In genomic region chr12:6532927-6533652, GRCh38 we compare ENCODE assay signal across 8 cellular contexts. TPM values are rescaled to one million over a fixed set of nuclear protein-coding genes. Genes with fewer than 3 reads are reported as not detected.
DNase-seq lines count a peak whose midpoint lies in the region; TF ChIP-seq lines count a peak whose summit lies in the region.

No MANE protein-coding gene starts in this region.

- H3K4me1 ChIP-seq in HAP-1: peaks cover 26% of the 10 kb centered on the region
- peaks cover 3% of the 10 kb centered on the region for H3K4me1 ChIP-seq in endodermal cell (ENCODE audit: control insufficient read depth, insufficient read depth, low read length)

- peak overlapping the region; percentile 94 for H3K27ac Mint-ChIP-seq in endodermal cell
- H3K27ac Mint-ChIP-seq in stimulated activated naive CD8-positive, alpha-beta T cell treated with anti-CD3 and anti-CD28 coated beads, Interleukin-15, Interleukin-2, amounts not matched to agents 100 ng/mL and 50 ng/mL, for 24 hours: peak overlapping the region; percentile 100

- DNase-seq in NCI-H1436 (lab: John Stamatoyannopoulos, UW) (peak; percentile 63), NCI-H1436 treated with DMSO at 0.1 percent for 48 hours (lab: John Stamatoyannopoulos, UW) (no peak), HAP-1 (ENCODE audit: low spot score in 2 of 2) (peak; percentile 79 to 89), NCI-H1105 (lab: John Stamatoyannopoulos, UW) (peak; percentile 73), WERI-Rb-1 (peak; percentile 75), endodermal cell (peak; percentile 94), lung microvascular endothelial cell (ENCODE audit: low read depth in 2 of 2) (peak; percentile 54 to 71)

- peak overlapping the region; percentile 96 for H3K4me3 Mint-ChIP-seq in endodermal cell
- peak overlapping the region; percentile 99 for H3K4me3 Mint-ChIP-seq in stimulated activated naive CD8-positive, alpha-beta T cell treated with anti-CD3 and anti-CD28 coated beads, Interleukin-15, Interleukin-2, amounts not matched to agents 100 ng/mL and 50 ng/mL, for 24 hours

- H3K27me3 Mint-ChIP-seq in endodermal cell (ENCODE audit: insufficient read depth): no peaks in the 10 kb centered on the region
- no peaks in the 10 kb centered on the region for H3K27me3 Mint-ChIP-seq in stimulated activated naive CD8-positive, alpha-beta T cell treated with anti-CD3 and anti-CD28 coated beads, Interleukin-15, Interleukin-2, amounts not matched to agents 100 ng/mL and 50 ng/mL, for 24 hours

- H3K27ac ChIP-seq in WERI-Rb-1: peak overlapping the region; percentile 100
- H3K27ac ChIP-seq in endodermal cell (ENCODE audit: low read depth, low read length): peak overlapping the region; percentile 92

- H3K27me3 ChIP-seq in HAP-1 (ENCODE audit: low read depth): no peaks in the 10 kb centered on the region
- H3K27me3 ChIP-seq in WERI-Rb-1 (ENCODE audit: insufficient read depth, low read depth, severe bottlenecking): no peaks in the 10 kb centered on the region
- H3K27me3 ChIP-seq in endodermal cell (ENCODE audit: control insufficient read depth, insufficient read depth, low read length, poor library complexity, severe bottlenecking): no peaks in the 10 kb centered on the region

- H3K36me3 Mint-ChIP-seq in endodermal cell (ENCODE audit: low read depth): peaks cover 73% of the 10 kb centered on the region
- H3K36me3 Mint-ChIP-seq in stimulated activated naive CD8-positive, alpha-beta T cell treated with anti-CD3 and anti-CD28 coated beads, Interleukin-15, Interleukin-2, amounts not matched to agents 100 ng/mL and 50 ng/mL, for 24 hours (ENCODE audit: low read depth): peaks cover 82% of the 10 kb centered on the region

- WGBS in endodermal cell (ENCODE audit: insufficient coverage in 1 of 2, insufficient read length in 1 of 2), 2 experiments: 6 to 22% methylated on average over 3 to 14 of the region's 14 CpGs

- H3K36me3 ChIP-seq in HAP-1 (replicated peaks): peaks cover 85% of the 10 kb centered on the region
- H3K36me3 ChIP-seq in WERI-Rb-1: peaks cover 78% of the 10 kb centered on the region
- peaks cover 70% of the 10 kb centered on the region for H3K36me3 ChIP-seq in endodermal cell (ENCODE audit: control insufficient read depth, insufficient read depth, low read length)

- H3K9ac ChIP-seq in endodermal cell (ENCODE audit: extremely low read depth, low read length, poor library complexity, severe bottlenecking): peak overlapping the region; percentile 96

- H3K9me3 ChIP-seq in HAP-1 (no peaks in the 10 kb centered on the region), WERI-Rb-1 (ENCODE audit: severe bottlenecking) (no peaks in the 10 kb centered on the region), endodermal cell (ENCODE audit: control insufficient read depth, low read length) (no peaks in the 10 kb centered on the region)

- H3K9me3 Mint-ChIP-seq in endodermal cell: no peaks in the 10 kb centered on the region
- H3K9me3 Mint-ChIP-seq in stimulated activated naive CD8-positive, alpha-beta T cell treated with anti-CD3 and anti-CD28 coated beads, Interleukin-15, Interleukin-2, amounts not matched to agents 100 ng/mL and 50 ng/mL, for 24 hours: no peaks in the 10 kb centered on the region

- H3K4me3 ChIP-seq in HAP-1 (peak overlapping the region; percentile 96), WERI-Rb-1 (ENCODE audit: low read depth, low read length) (peak overlapping the region; percentile 81), endodermal cell (ENCODE audit: low read length) (peak overlapping the region; percentile 95)

- H3K4me1 Mint-ChIP-seq in endodermal cell: peaks cover 32% of the 10 kb centered on the region
- peaks cover 57% of the 10 kb centered on the region for H3K4me1 Mint-ChIP-seq in stimulated activated naive CD8-positive, alpha-beta T cell treated with anti-CD3 and anti-CD28 coated beads, Interleukin-15, Interleukin-2, amounts not matched to agents 100 ng/mL and 50 ng/mL, for 24 hours (ENCODE audit: low read depth)

- no peak for TF ChIP-seq CTCF in WERI-Rb-1 (IDR thresholded peaks at IDR 0.05; ENCODE audit: low read depth, low read length)
- no peak for TF ChIP-seq CTCF in endodermal cell (conservative IDR thresholded peaks at IDR 0.05)

- in situ Hi-C loops in HAP-1 (cut with MboI; ENCODE audit: low sequenced_read_pairs): no loop called here

RNA-seq across cellular contexts. Expression of gene GAPDH, which starts 1.2 kb away (rescaled TPM):
- total RNA-seq in endodermal cell (1,000 to 10,000 TPM; 2,848 to 5,273 TPM), lung microvascular endothelial cell (3,072 and 3,739 TPM in 2 replicates)
- polyA plus RNA-seq in endodermal cell (2013, experiment 1 of 2): 3,905 TPM
- polyA plus RNA-seq in endodermal cell (2013, experiment 2 of 2): 3,777 TPM

RNA-seq across cellular contexts. Expression of gene IFFO1, which starts 22.8 kb away (rescaled TPM):
- 10 to 100 TPM; 10.9 to 30.7 TPM for total RNA-seq in endodermal cell
- 16.6 TPM for polyA plus RNA-seq in endodermal cell (2013, experiment 1 of 2)
- polyA plus RNA-seq in endodermal cell (2013, experiment 2 of 2): 14.0 TPM
- total RNA-seq in lung microvascular endothelial cell: 6.3 and 8.5 TPM in 2 replicates

RNA-seq across cellular contexts. Expression of gene NOP2, which starts 35.0 kb away (rescaled TPM):
- total RNA-seq in endodermal cell (100 to 1,000 TPM in 1 of 2 donors, 10 to 100 TPM in 1; 51.6 to 135 TPM), lung microvascular endothelial cell (7.4 and 11.7 TPM in 2 replicates)
- 43.2 TPM for polyA plus RNA-seq in endodermal cell (2013, experiment 1 of 2)
- polyA plus RNA-seq in endodermal cell (2013, experiment 2 of 2): 38.9 TPM

RNA-seq across cellular contexts. Expression of gene NCAPD2, which starts 39.2 kb away (rescaled TPM):
- total RNA-seq in endodermal cell: 100 to 1,000 TPM in 1 of 2 donors, 10 to 100 TPM in 1; 90.3 to 150 TPM
- polyA plus RNA-seq in endodermal cell (2013, experiment 1 of 2): 118 TPM
- 118 TPM for polyA plus RNA-seq in endodermal cell (2013, experiment 2 of 2)
- total RNA-seq in lung microvascular endothelial cell: 15.3 and 32.9 TPM in 2 replicates

RNA-seq across cellular contexts. Expression of gene MRPL51, which starts 40.0 kb away (rescaled TPM):
- total RNA-seq in endodermal cell (100 to 1,000 TPM; 196 to 450 TPM), lung microvascular endothelial cell (121 and 130 TPM in 2 replicates)
- polyA plus RNA-seq in endodermal cell (2013, experiment 1 of 2): 216 TPM
- polyA plus RNA-seq in endodermal cell (2013, experiment 2 of 2): 234 TPM
